Comparison of ENCODE assay signal across 15 cellular contexts in the genomic region with DNA sequence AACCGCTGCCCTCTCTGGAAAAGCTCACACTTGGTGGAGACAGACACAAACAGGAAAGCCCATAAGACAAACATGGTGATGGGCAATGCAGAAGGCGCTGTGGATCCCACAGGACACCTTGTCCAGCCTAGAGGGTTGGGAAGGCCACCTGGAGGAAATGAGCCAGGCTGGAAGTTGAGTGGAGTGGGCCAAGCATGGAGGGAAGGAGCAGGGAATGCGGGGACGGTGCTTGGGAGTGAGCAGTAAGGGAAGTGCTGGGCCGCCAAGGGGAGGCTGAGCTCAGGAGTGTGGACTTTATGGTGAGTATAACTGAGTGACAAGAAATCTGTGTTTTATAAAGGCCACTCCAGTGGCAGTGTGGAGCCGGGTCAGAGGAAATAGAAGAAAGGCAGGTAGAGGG. TPM values are rescaled to one million over a fixed set of nuclear protein-coding genes. Genes with fewer than 3 reads are reported as not detected.
A peak's percentile ranks its signal among the peaks of the same experiment; 100 is the strongest.
DNase-seq lines count a peak whose midpoint lies in the region; ATAC-seq and TF ChIP-seq lines count a peak whose summit lies in the region.
"Had no signal": no experiment of that assay in that cellular context is flagged by ENCODE, and none has a peak within 500 bp of the region (broad histone marks: within the 10 kb centered on the region; RNA-seq: fewer than 3 reads in every experiment).

No MANE protein-coding gene starts in this region.

- H3K4me3 Mint-ChIP-seq in CD4-positive, CD25-positive, alpha-beta regulatory T cell, result peak overlapping the region; percentile 69 to 95 (median 77)
- peak overlapping the region; percentile 3 to 85 (median 23) for H3K4me3 Mint-ChIP-seq in CD8-positive, alpha-beta memory T cell
- peak overlapping the region; percentile 26 for H3K4me3 Mint-ChIP-seq in glutamatergic neuron (ENCODE audit: unreplicated experiment)
- peak overlapping the region; percentile 73 to 85 (median 76) for H3K4me3 Mint-ChIP-seq in nephron

- intact Hi-C loops in mucosa of descending colon (cut with DNase I, micrococcal nuclease), result no loop called here
- intact Hi-C loops in Right ventricle myocardium superior (cut with DNase I), result no loop called here

- H3K27ac Mint-ChIP-seq in CD4-positive, CD25-positive, alpha-beta regulatory T cell, result no peak overlapping the region
- peak overlapping the region in 2 of 8 donors; percentile 44 to 45 for H3K27ac Mint-ChIP-seq in CD8-positive, alpha-beta memory T cell
- H3K27ac Mint-ChIP-seq in glutamatergic neuron (ENCODE audit: unreplicated experiment) (no peak overlapping the region), nephron (no peak overlapping the region)
- H3K27ac Mint-ChIP-seq: CD14-positive monocyte had no signal

- no peaks in the 10 kb centered on the region for H3K9me3 ChIP-seq in CD4-positive, CD25-positive, alpha-beta regulatory T cell (ENCODE audit: control insufficient read depth in 2 of 2, low read length in 2 of 2)
- no peaks in the 10 kb centered on the region for H3K9me3 ChIP-seq in CD8-positive, alpha-beta memory T cell (ENCODE audit: low read length)
- H3K9me3 ChIP-seq in mucosa of descending colon, result no peaks in the 10 kb centered on the region
- H3K9me3 ChIP-seq: HAP-1 had no signal

- H3K27me3 Mint-ChIP-seq in CD4-positive, CD25-positive, alpha-beta regulatory T cell, result peaks cover 53% of the 10 kb centered on the region
- H3K27me3 Mint-ChIP-seq in CD8-positive, alpha-beta memory T cell, result peaks cover 15 to 61% of the 10 kb centered on the region in 2 donors
- H3K27me3 Mint-ChIP-seq in glutamatergic neuron (ENCODE audit: unreplicated experiment) (peaks cover 12% of the 10 kb centered on the region), nephron (ENCODE audit: low read depth) (peaks cover 67% of the 10 kb centered on the region)

- H3K36me3 Mint-ChIP-seq in CD4-positive, CD25-positive, alpha-beta regulatory T cell, result no peaks in the 10 kb centered on the region
- peaks cover 0 to 1% (median 0%) of the 10 kb centered on the region in 3 donors for H3K36me3 Mint-ChIP-seq in CD8-positive, alpha-beta memory T cell
- H3K36me3 Mint-ChIP-seq in glutamatergic neuron (ENCODE audit: unreplicated experiment) (peaks cover 4% of the 10 kb centered on the region), nephron (ENCODE audit: low read depth) (no peaks in the 10 kb centered on the region)

- H3K27ac ChIP-seq in CD4-positive, CD25-positive, alpha-beta regulatory T cell (ENCODE audit: insufficient read depth, low read length, poor library complexity, severe bottlenecking), result no peak overlapping the region
- H3K27ac ChIP-seq in CD8-positive, alpha-beta memory T cell (ENCODE audit: low read depth, low read length), result no peak overlapping the region

- peaks cover 0 to 2% (median 0%) of the 10 kb centered on the region in 7 donors for H3K9me3 Mint-ChIP-seq in CD4-positive, CD25-positive, alpha-beta regulatory T cell
- no peaks in the 10 kb centered on the region for H3K9me3 Mint-ChIP-seq in CD8-positive, alpha-beta memory T cell
- H3K9me3 Mint-ChIP-seq in glutamatergic neuron (ENCODE audit: unreplicated experiment) (peaks cover 11% of the 10 kb centered on the region), nephron (no peaks in the 10 kb centered on the region)

- peaks cover 0 to 18% (median 10%) of the 10 kb centered on the region in 4 donors for H3K4me1 Mint-ChIP-seq in CD4-positive, CD25-positive, alpha-beta regulatory T cell
- peaks cover 9 to 15% (median 12%) of the 10 kb centered on the region in 3 donors for H3K4me1 Mint-ChIP-seq in CD8-positive, alpha-beta memory T cell
- H3K4me1 Mint-ChIP-seq in glutamatergic neuron (ENCODE audit: low read depth, unreplicated experiment) (peaks cover 16% of the 10 kb centered on the region), nephron (no peaks in the 10 kb centered on the region)

- no peak overlapping the region for H3K4me3 ChIP-seq in CD4-positive, CD25-positive, alpha-beta regulatory T cell (ENCODE audit: low read depth, low read length)
- no peak overlapping the region for H3K4me3 ChIP-seq in CD8-positive, alpha-beta memory T cell (ENCODE audit: low read length)
- no peak overlapping the region for H3K4me3 ChIP-seq in mucosa of descending colon
- H3K4me3 ChIP-seq: HAP-1, K562 had no signal

- ATAC-seq in CD4-positive, CD25-positive, alpha-beta regulatory T cell (ENCODE audit: low read depth in 2 of 2), result no peak
- ATAC-seq in mucosa of descending colon, result no peak
- no peak for ATAC-seq in Right ventricle myocardium superior (ENCODE audit: poor library complexity)
- ATAC-seq: K562 had no signal

- TF ChIP-seq CTCF in glutamatergic neuron (IDR thresholded peaks at IDR 0.05; ENCODE audit: partially characterized antibody, unreplicated experiment), result no peak
- TF ChIP-seq CTCF in nephron (IDR thresholded peaks at IDR 0.05; ENCODE audit: unreplicated experiment in 3 of 3), result no peak
- no peak for TF ChIP-seq CTCF in mucosa of descending colon (IDR thresholded peaks at IDR 0.05)

- H3K27me3 ChIP-seq in CD4-positive, CD25-positive, alpha-beta regulatory T cell (ENCODE audit: control insufficient read depth, insufficient read depth, low read length), result peaks cover 26% of the 10 kb centered on the region
- no peaks in the 10 kb centered on the region for H3K27me3 ChIP-seq in CD8-positive, alpha-beta memory T cell (ENCODE audit: insufficient read depth, low read length, poor library complexity, severe bottlenecking)

- POLR2A ChIA-PET in CD8-positive, alpha-beta memory T cell (lab: Charles Lee), result no interaction called here

- no peak for DNase-seq in CD4-positive, CD25-positive, alpha-beta regulatory T cell
- DNase-seq in CD8-positive, alpha-beta memory T cell, result no peak
- DNase-seq in glutamatergic neuron (no peak), mucosa of descending colon (no peak), Right ventricle myocardium superior (no peak), inferior parietal cortex (ENCODE audit: extremely low spot score) (no peak)
- DNase-seq: DMS79, NCI-H187, NCI-H345, NCI-H69, RPMI8226 had no signal

- no peaks in the 10 kb centered on the region for H3K36me3 ChIP-seq in CD4-positive, CD25-positive, alpha-beta regulatory T cell (ENCODE audit: control insufficient read depth, insufficient read depth, low read length)
- H3K36me3 ChIP-seq in CD8-positive, alpha-beta memory T cell (ENCODE audit: insufficient read depth, low read length), result no peaks in the 10 kb centered on the region
- H3K36me3 ChIP-seq in mucosa of descending colon (ENCODE audit: low read depth), result no peaks in the 10 kb centered on the region
- H3K36me3 ChIP-seq: HAP-1 had no signal

- CTCF ChIA-PET in CD8-positive, alpha-beta memory T cell (lab: Charles Lee), result no interaction called here

- peaks cover 13% of the 10 kb centered on the region for H3K4me1 ChIP-seq in CD4-positive, CD25-positive, alpha-beta regulatory T cell (ENCODE audit: control insufficient read depth, insufficient read depth, low read length, poor library complexity, severe bottlenecking)
- H3K4me1 ChIP-seq in CD8-positive, alpha-beta memory T cell (ENCODE audit: insufficient read depth, low read length), result peaks cover 5% of the 10 kb centered on the region
- no peaks in the 10 kb centered on the region for H3K4me1 ChIP-seq in mucosa of descending colon (ENCODE audit: low read depth)

RNA-seq across cellular contexts. Expression of a gene that starts 2.8 kb away (rescaled TPM):
- total RNA-seq in CD4-positive, CD25-positive, alpha-beta regulatory T cell, result 1.8 TPM
- polyA plus RNA-seq in CD4-positive, CD25-positive, alpha-beta regulatory T cell, result under 1 TPM in 3 of 4 donors, not detected in 1; 0.06 to 0.37 (median 0.11) TPM
- total RNA-seq in CD8-positive, alpha-beta memory T cell, result under 1 TPM; 0.88 to 0.93 TPM
- 0.12 TPM for polyA plus RNA-seq in CD8-positive, alpha-beta memory T cell
- total RNA-seq in glutamatergic neuron (ENCODE audit: unreplicated experiment) (4.3 TPM), mucosa of descending colon (1 to 10 TPM in 2 of 3 donors, under 1 TPM in 1; 0.41 to 2.0 (median 1.9) TPM), Right ventricle myocardium superior (1.0 TPM)
- polyA plus RNA-seq: CD14-positive monocyte had no signal

Comparison
In these comparisons a context has a peak if more than half of its experiments do, and no peak if none do; other contexts are left out.
1. H3K4me3 Mint-ChIP-seq: peak in every context shown above with its lines; median percentile 77 in CD4-positive, CD25-positive, alpha-beta regulatory T cell; 76 in nephron; 26 in glutamatergic neuron; 23 in CD8-positive, alpha-beta memory T cell.